12 cellular contexts compared by ENCODE assay signal in genomic region chr7:1513657-1514095, GRCh38. TPM values are rescaled to one million over a fixed set of nuclear protein-coding genes. Genes with fewer than 3 reads are reported as not detected.
DNase-seq lines count a peak whose midpoint lies in the region; ATAC-seq and TF ChIP-seq lines count a peak whose summit lies in the region.
"Had no signal": no experiment of that assay in that cellular context is flagged by ENCODE, and none has a peak within 500 bp of the region (broad histone marks: within the 10 kb centered on the region; RNA-seq: fewer than 3 reads in every experiment).

No MANE protein-coding gene starts in this region.

- no peaks in the 10 kb centered on the region for H3K27me3 Mint-ChIP-seq in activated CD8-positive, alpha-beta T cell treated with anti-CD3 and anti-CD28 coated beads for 36 hours
- no peaks in the 10 kb centered on the region for H3K27me3 Mint-ChIP-seq in activated CD8-positive, alpha-beta T cell treated with anti-CD3 and anti-CD28 coated beads, Interleukin-2, amount 10 ng/mL, durations not matched to agents 7 days and 5 days (ENCODE audit: low read depth)
- H3K27me3 Mint-ChIP-seq: naive thymus-derived CD4-positive, alpha-beta T cell had no signal

- POLR2A ChIA-PET in activated CD8-positive, alpha-beta T cell treated with anti-CD3 and anti-CD28 coated beads for 36 hours (lab: Charles Lee), result interaction anchor here (0.8 to 1.5 kb wide), 3 partner anchors 9 to 43 kb away, joined by 3 to 5 read pairs (median 4); partner anchors contain the start of gene INTS1
- POLR2A ChIA-PET in activated CD8-positive, alpha-beta T cell treated with anti-CD3 and anti-CD28 coated beads, Interleukin-2, amount 10 ng/mL, durations not matched to agents 7 days and 5 days (lab: Charles Lee), result no interaction called here

- H3K36me3 Mint-ChIP-seq in activated CD8-positive, alpha-beta T cell treated with anti-CD3 and anti-CD28 coated beads for 36 hours (ENCODE audit: low read depth), result no peaks in the 10 kb centered on the region
- H3K36me3 Mint-ChIP-seq in activated CD8-positive, alpha-beta T cell treated with anti-CD3 and anti-CD28 coated beads, Interleukin-2, amount 10 ng/mL, durations not matched to agents 7 days and 5 days (ENCODE audit: low read depth), result no peaks in the 10 kb centered on the region
- H3K36me3 Mint-ChIP-seq: naive thymus-derived CD4-positive, alpha-beta T cell had no signal

- H3K27ac ChIP-seq in esophagus (ENCODE audit: low read depth in 2 of 2, low read length in 1 of 2) (peak overlapping the region; percentile 57 to 58), urinary bladder (ENCODE audit: low read depth) (peak overlapping the region; percentile 25)
- H3K27ac ChIP-seq: SJCRH30 had no signal

- peaks cover 0 to 3% of the 10 kb centered on the region in 2 donors for H3K4me1 ChIP-seq in esophagus (ENCODE audit: control insufficient read depth in 2 of 2, insufficient read depth in 2 of 2, low read length in 1 of 2)
- no peaks in the 10 kb centered on the region for H3K4me1 ChIP-seq in mucosa of descending colon (ENCODE audit: low read depth)
- no peaks in the 10 kb centered on the region for H3K4me1 ChIP-seq in urinary bladder (ENCODE audit: insufficient read depth)

- 42 to 51% methylated on average over 20 of the region's 20 CpGs for WGBS in esophagus, 2 donors
- WGBS in urinary bladder, result 38% methylated on average over 20 of the region's 20 CpGs

- peak overlapping the region; percentile 81 for H3K27ac Mint-ChIP-seq in activated CD8-positive, alpha-beta T cell treated with anti-CD3 and anti-CD28 coated beads for 36 hours
- no peak overlapping the region for H3K27ac Mint-ChIP-seq in activated CD8-positive, alpha-beta T cell treated with anti-CD3 and anti-CD28 coated beads, Interleukin-2, amount 10 ng/mL, durations not matched to agents 7 days and 5 days

- no peak for ATAC-seq in activated CD8-positive, alpha-beta T cell treated with anti-CD3 and anti-CD28 coated beads for 36 hours
- ATAC-seq in activated CD8-positive, alpha-beta T cell treated with anti-CD3 and anti-CD28 coated beads, Interleukin-2, amount 10 ng/mL, durations not matched to agents 7 days and 5 days, result no peak
- ATAC-seq in mucosa of descending colon (no peak), GM18511 (IDR thresholded peaks at IDR 0.05; ENCODE audit: unreplicated experiment) (no peak)

- no peaks in the 10 kb centered on the region for H3K36me3 ChIP-seq in esophagus (ENCODE audit: control insufficient read depth in 2 of 2, insufficient read depth in 2 of 2, low read length in 1 of 2)
- no peaks in the 10 kb centered on the region for H3K36me3 ChIP-seq in mucosa of descending colon (ENCODE audit: low read depth)
- no peaks in the 10 kb centered on the region for H3K36me3 ChIP-seq in urinary bladder (ENCODE audit: insufficient read depth)
- H3K36me3 ChIP-seq: SJCRH30 had no signal

- H3K9me3 Mint-ChIP-seq in activated CD8-positive, alpha-beta T cell treated with anti-CD3 and anti-CD28 coated beads for 36 hours, result no peaks in the 10 kb centered on the region
- H3K9me3 Mint-ChIP-seq in activated CD8-positive, alpha-beta T cell treated with anti-CD3 and anti-CD28 coated beads, Interleukin-2, amount 10 ng/mL, durations not matched to agents 7 days and 5 days (ENCODE audit: insufficient read depth), result no peaks in the 10 kb centered on the region
- H3K9me3 Mint-ChIP-seq: naive thymus-derived CD4-positive, alpha-beta T cell had no signal

- H3K4me3 ChIP-seq in esophagus (ENCODE audit: low read depth in 1 of 2, low read length in 2 of 2), result no peak overlapping the region
- H3K4me3 ChIP-seq in mucosa of descending colon, result no peak overlapping the region
- H3K4me3 ChIP-seq in urinary bladder (ENCODE audit: low read depth, low read length), result no peak overlapping the region
- H3K4me3 ChIP-seq: SJCRH30 had no signal

- DNase-seq in activated CD8-positive, alpha-beta T cell treated with anti-CD3 and anti-CD28 coated beads for 36 hours, result no peak
- no peak for DNase-seq in activated CD8-positive, alpha-beta T cell treated with anti-CD3 and anti-CD28 coated beads, Interleukin-2, amount 10 ng/mL, durations not matched to agents 7 days and 5 days
- DNase-seq in mucosa of descending colon (peak in 2 of 3 donors; percentile 24 to 50), amniotic stem cell (lab: John Stamatoyannopoulos, UW) (no peak), Kasumi-1 (lab: John Stamatoyannopoulos, UW) (no peak)
- DNase-seq: activated T-cell treated with anti-CD3 and anti-CD28 coated beads, Interleukin-2, amount 50 U/mL, for 1 hour; naive thymus-derived CD4-positive, alpha-beta T cell; NCI-H2029 treated with DMSO at 0.1 percent for 48 hours had no signal

- intact Hi-C loops in activated CD8-positive, alpha-beta T cell treated with anti-CD3 and anti-CD28 coated beads for 36 hours (cut with micrococcal nuclease), result no loop called here
- intact Hi-C loops in mucosa of descending colon (cut with DNase I, micrococcal nuclease), result no loop called here

- H3K9me3 ChIP-seq in esophagus (ENCODE audit: control insufficient read depth in 2 of 2, insufficient read depth in 1 of 2, low read depth in 1 of 2, low read length in 1 of 2) (no peaks in the 10 kb centered on the region), mucosa of descending colon (no peaks in the 10 kb centered on the region)
- H3K9me3 ChIP-seq: SJCRH30 had no signal

- peaks cover 26% of the 10 kb centered on the region for H3K4me1 Mint-ChIP-seq in activated CD8-positive, alpha-beta T cell treated with anti-CD3 and anti-CD28 coated beads for 36 hours (ENCODE audit: low read depth)
- H3K4me1 Mint-ChIP-seq in activated CD8-positive, alpha-beta T cell treated with anti-CD3 and anti-CD28 coated beads, Interleukin-2, amount 10 ng/mL, durations not matched to agents 7 days and 5 days (ENCODE audit: low read depth), result peaks cover 32% of the 10 kb centered on the region

- no peaks in the 10 kb centered on the region for H3K27me3 ChIP-seq in esophagus (ENCODE audit: control insufficient read depth in 1 of 2, insufficient read depth in 2 of 2, low read length in 2 of 2)
- H3K27me3 ChIP-seq: SJCRH30 had no signal

- CTCF ChIA-PET in activated CD8-positive, alpha-beta T cell treated with anti-CD3 and anti-CD28 coated beads for 36 hours (lab: Charles Lee), result interaction anchor here (1.1 kb wide), 1 partner anchor 39 kb away, joined by 3 read pairs; no protein-coding TSS in a partner anchor
- CTCF ChIA-PET in activated CD8-positive, alpha-beta T cell treated with anti-CD3 and anti-CD28 coated beads, Interleukin-2, amount 10 ng/mL, durations not matched to agents 7 days and 5 days (lab: Charles Lee), result no interaction called here

- H3K4me3 Mint-ChIP-seq in activated CD8-positive, alpha-beta T cell treated with anti-CD3 and anti-CD28 coated beads for 36 hours, result no peak overlapping the region
- no peak overlapping the region for H3K4me3 Mint-ChIP-seq in activated CD8-positive, alpha-beta T cell treated with anti-CD3 and anti-CD28 coated beads, Interleukin-2, amount 10 ng/mL, durations not matched to agents 7 days and 5 days

- TF ChIP-seq CTCF in activated CD8-positive, alpha-beta T cell treated with anti-CD3 and anti-CD28 coated beads for 36 hours (IDR thresholded peaks at IDR 0.05), result no peak
- TF ChIP-seq CTCF in mucosa of descending colon (IDR thresholded peaks at IDR 0.05), result no peak

RNA-seq across cellular contexts. Expression of gene INTS1, which starts 9.5 kb away (rescaled TPM):
- 100 to 1,000 TPM; 100 to 103 TPM for total RNA-seq in activated CD8-positive, alpha-beta T cell treated with anti-CD3 and anti-CD28 coated beads for 36 hours
- 100 to 1,000 TPM; 105 to 112 TPM for total RNA-seq in activated CD8-positive, alpha-beta T cell treated with anti-CD3 and anti-CD28 coated beads, Interleukin-2, amount 10 ng/mL, durations not matched to agents 7 days and 5 days
- polyA plus RNA-seq in esophagus (10 to 100 TPM; 36.6 to 42.2 TPM), urinary bladder (55.6 TPM)
- total RNA-seq in mucosa of descending colon (10 to 100 TPM; 79.6 to 94.3 (median 88.0) TPM), urinary bladder (13.7 TPM)

RNA-seq across cellular contexts. Expression of gene MAFK, which starts 16.8 kb away (rescaled TPM):
- total RNA-seq in activated CD8-positive, alpha-beta T cell treated with anti-CD3 and anti-CD28 coated beads for 36 hours, result 10 to 100 TPM; 34.3 to 42.9 TPM
- total RNA-seq in activated CD8-positive, alpha-beta T cell treated with anti-CD3 and anti-CD28 coated beads, Interleukin-2, amount 10 ng/mL, durations not matched to agents 7 days and 5 days, result 10 to 100 TPM; 22.6 to 23.9 TPM
- 10 to 100 TPM; 15.5 to 25.0 TPM for polyA plus RNA-seq in esophagus
- 10 to 100 TPM; 43.6 to 66.2 (median 52.2) TPM for total RNA-seq in mucosa of descending colon
- 15.1 TPM for total RNA-seq in urinary bladder
- 54.9 TPM for polyA plus RNA-seq in urinary bladder

RNA-seq across cellular contexts. Expression of gene TMEM184A, which starts 42.3 kb away (rescaled TPM):
- total RNA-seq in activated CD8-positive, alpha-beta T cell treated with anti-CD3 and anti-CD28 coated beads for 36 hours, result not detected
- total RNA-seq in activated CD8-positive, alpha-beta T cell treated with anti-CD3 and anti-CD28 coated beads, Interleukin-2, amount 10 ng/mL, durations not matched to agents 7 days and 5 days, result not detected
- polyA plus RNA-seq in esophagus (100 to 1,000 TPM in 1 of 2 donors, 10 to 100 TPM in 1; 80.2 to 187 TPM), urinary bladder (6.7 TPM)
- total RNA-seq in mucosa of descending colon (10 to 100 TPM; 36.7 to 87.9 (median 66.0) TPM), urinary bladder (9.7 TPM)
- total RNA-seq: SJCRH30 had no signal

RNA-seq across cellular contexts. Expression of gene MICALL2, which starts 54.4 kb away (rescaled TPM):
- 1 to 10 TPM; 3.0 to 4.2 TPM for total RNA-seq in activated CD8-positive, alpha-beta T cell treated with anti-CD3 and anti-CD28 coated beads for 36 hours
- 1 to 10 TPM; 1.9 to 2.2 TPM for total RNA-seq in activated CD8-positive, alpha-beta T cell treated with anti-CD3 and anti-CD28 coated beads, Interleukin-2, amount 10 ng/mL, durations not matched to agents 7 days and 5 days
- polyA plus RNA-seq in esophagus (10 to 100 TPM; 20.9 to 50.7 TPM), urinary bladder (40.0 TPM)
- total RNA-seq in mucosa of descending colon (10 to 100 TPM; 59.9 to 96.2 (median 94.5) TPM), urinary bladder (8.4 TPM)

RNA-seq across cellular contexts. Expression of gene PSMG3, which starts 56.2 kb away (rescaled TPM):
- 10 to 100 TPM; 38.9 to 41.5 TPM for total RNA-seq in activated CD8-positive, alpha-beta T cell treated with anti-CD3 and anti-CD28 coated beads for 36 hours
- 10 to 100 TPM; 33.1 to 33.3 TPM for total RNA-seq in activated CD8-positive, alpha-beta T cell treated with anti-CD3 and anti-CD28 coated beads, Interleukin-2, amount 10 ng/mL, durations not matched to agents 7 days and 5 days
- polyA plus RNA-seq in esophagus (10 to 100 TPM; 66.9 to 72.3 TPM), urinary bladder (34.6 TPM)
- total RNA-seq in mucosa of descending colon (10 to 100 TPM; 22.6 to 26.0 (median 22.9) TPM), urinary bladder (12.1 TPM)

Comparison
In these comparisons a context has a peak if more than half of its experiments do, and no peak if none do; other contexts are left out.
1. DNase-seq: peak in mucosa of descending colon (2 of 3); none in activated CD8-positive, alpha-beta T cell treated with anti-CD3 and anti-CD28 coated beads for 36 hours (single experiment), activated CD8-positive, alpha-beta T cell treated with anti-CD3 and anti-CD28 coated beads, Interleukin-2, amount 10 ng/mL, durations not matched to agents 7 days and 5 days (single experiment), amniotic stem cell (single experiment) and Kasumi-1 (0 of 2).